13 cellular contexts compared by ENCODE assay signal in genomic region chr3:54433846-54434245, GRCh38.
DNase-seq lines count a peak whose midpoint lies in the region; FAIRE-seq lines count a peak whose summit lies in the region.
"Had no signal": no experiment of that assay in that cellular context is flagged by ENCODE, and none has a peak within 500 bp of the region (broad histone marks: within the 10 kb centered on the region; RNA-seq: fewer than 3 reads in every experiment).

No MANE protein-coding gene starts in this region.

- no peak overlapping the region for H3K27ac ChIP-seq in trophoblast cell (ENCODE audit: low read depth, low read length)
- H3K27ac ChIP-seq: coronary artery, gastroesophageal sphincter had no signal

- no peak overlapping the region for H2BK120ac ChIP-seq in trophoblast cell (ENCODE audit: insufficient read depth, low read length, poor library complexity)

- H3K79me1 ChIP-seq in trophoblast cell (ENCODE audit: low read length) = no peaks in the 10 kb centered on the region

- no peaks in the 10 kb centered on the region for H3K4me1 ChIP-seq in trophoblast cell (ENCODE audit: control insufficient read depth in 1 of 2, insufficient read depth in 2 of 2, low read length in 2 of 2)
- H3K4me1 ChIP-seq: gastroesophageal sphincter had no signal

- no peak overlapping the region for H2AK5ac ChIP-seq in trophoblast cell (ENCODE audit: low read length)

- H3K4me2 ChIP-seq in trophoblast cell (ENCODE audit: low read length) = no peak overlapping the region

- no peak overlapping the region for H3K23ac ChIP-seq in trophoblast cell (ENCODE audit: low read length)

- no peaks in the 10 kb centered on the region for H3K9me3 ChIP-seq in trophoblast cell (ENCODE audit: insufficient read depth, low read depth, low read length)
- H3K9me3 ChIP-seq: gastroesophageal sphincter had no signal

- H3K18ac ChIP-seq in trophoblast cell (ENCODE audit: low read length) = no peak overlapping the region

- H4K12ac ChIP-seq in trophoblast cell (ENCODE audit: low read depth, low read length) = no peak overlapping the region

- no peak overlapping the region for H2BK5ac ChIP-seq in trophoblast cell (ENCODE audit: low read depth, low read length, poor library complexity)

- no CpG with 5 or more reads among the region's 6 CpGs for WGBS in trophoblast cell (ENCODE audit: extremely low coverage, insufficient coverage, insufficient read length)

- H2AFZ ChIP-seq in trophoblast cell (ENCODE audit: insufficient read depth, low read length, poor library complexity) = no peak overlapping the region

- no peak for FAIRE-seq in GM19239 (lab: Jason Lieb, UNC)
- FAIRE-seq: small intestine had no signal

- H4K8ac ChIP-seq in trophoblast cell (ENCODE audit: low read depth, low read length) = no peak overlapping the region

- no peak overlapping the region for H3K9ac ChIP-seq in trophoblast cell (ENCODE audit: low read length)

- DNase-seq in NCI-H748 (lab: John Stamatoyannopoulos, UW; ENCODE audit: unreplicated experiment) (peak; percentile 44), NCI-H748 treated with DMSO at 0.1 percent for 48 hours (lab: John Stamatoyannopoulos, UW) (no peak), M059J (ENCODE audit: low read depth) (peak; percentile 35), ecto neural progenitor cell (ENCODE audit: low spot score) (peak; percentile 69), trophoblast cell (peak; percentile 7 to 34), anterior cingulate cortex (lab: John Stamatoyannopoulos, UW) (no peak), GM19239 (ENCODE audit: insufficient read length, low spot score) (no peak), NCI-H2029 (lab: John Stamatoyannopoulos, UW) (no peak)
- DNase-seq: activated naive CD4-positive, alpha-beta T cell treated with anti-CD3 and anti-CD28 coated beads, Interleukin-2, amount 50 U/mL, for 16 hours; NCI-H2081 treated with DMSO at 0.1 percent for 48 hours; small intestine had no signal

- H3K4me3 ChIP-seq in trophoblast cell (ENCODE audit: low read depth, low read length) = no peak overlapping the region
- H3K4me3 ChIP-seq: coronary artery, gastroesophageal sphincter had no signal

- no peak overlapping the region for H2BK12ac ChIP-seq in trophoblast cell (ENCODE audit: low read length)

- no peak overlapping the region for H3K14ac ChIP-seq in trophoblast cell (ENCODE audit: low read length)

- no peaks in the 10 kb centered on the region for H3K36me3 ChIP-seq in trophoblast cell (ENCODE audit: control insufficient read depth in 1 of 2, insufficient read depth in 2 of 2, low read length in 2 of 2)
- H3K36me3 ChIP-seq: gastroesophageal sphincter had no signal

- H3K27me3 ChIP-seq in trophoblast cell (ENCODE audit: insufficient read depth, low read length) = no peaks in the 10 kb centered on the region
- H3K27me3 ChIP-seq: gastroesophageal sphincter had no signal

- no peak overlapping the region for H3K4ac ChIP-seq in trophoblast cell (ENCODE audit: low read depth, low read length)

- no peaks in the 10 kb centered on the region for H3K79me2 ChIP-seq in trophoblast cell (ENCODE audit: control insufficient read depth, insufficient read depth, low read length, poor library complexity)

- H4K91ac ChIP-seq in trophoblast cell (ENCODE audit: low read depth, low read length) = no peak overlapping the region

Comparison
In these comparisons a context has a peak if more than half of its experiments do, and no peak if none do; other contexts are left out.
1. DNase-seq: peak in NCI-H748 (single experiment), M059J (single experiment), ecto neural progenitor cell (single experiment) and trophoblast cell (2 of 2); none in NCI-H748 treated with DMSO at 0.1 percent for 48 hours (single experiment), anterior cingulate cortex (0 of 58), GM19239 (single experiment) and NCI-H2029 (single experiment).